Comparison of ENCODE assay signal across 8 cellular contexts in the genomic region with DNA sequence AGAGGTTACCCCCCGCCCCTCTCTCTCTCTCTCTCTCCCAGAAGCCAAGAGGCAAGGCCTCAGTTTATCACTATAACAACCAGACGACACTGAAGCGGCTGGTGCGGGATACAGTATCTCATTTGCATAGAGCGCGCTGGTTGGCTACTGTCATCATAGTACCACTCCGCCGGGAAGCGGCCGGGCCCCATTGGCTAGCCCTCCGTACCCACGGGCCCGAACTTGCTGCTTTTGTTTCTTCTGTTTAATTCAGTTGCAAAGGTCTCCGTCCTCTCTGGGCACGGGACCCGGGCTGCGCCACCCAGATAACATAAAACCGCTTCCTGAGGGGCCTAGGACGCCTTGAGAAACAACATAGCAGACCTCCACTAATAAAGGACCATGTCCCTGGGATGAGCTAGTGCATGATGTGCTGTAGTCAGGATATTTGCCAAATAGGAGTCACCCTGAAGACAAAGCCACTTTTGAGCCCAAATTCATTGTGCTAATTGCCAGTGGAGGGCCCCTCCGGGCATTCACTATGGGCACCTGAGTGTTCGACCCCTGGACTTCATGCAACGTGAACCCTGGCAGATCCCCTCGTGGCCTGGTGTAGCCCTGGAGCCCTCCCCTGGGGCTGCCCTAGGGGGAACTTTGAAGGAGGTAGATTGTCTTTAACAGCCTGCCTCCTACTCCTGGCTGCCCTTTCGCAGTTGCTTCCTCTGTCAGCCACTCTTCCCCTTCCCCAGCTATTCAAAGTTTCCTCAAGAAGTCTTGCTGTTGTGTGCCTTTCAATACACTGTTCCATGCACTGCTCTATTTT. TPM values are rescaled to one million over a fixed set of nuclear protein-coding genes. Genes with fewer than 3 reads are reported as not detected.
DNase-seq lines count a peak whose midpoint lies in the region; ATAC-seq and TF ChIP-seq lines count a peak whose summit lies in the region.

Gene PCYT1B (minus strand): TSS at position 91 of the 802 bp plus-strand sequence. CDS start 242 bp downstream, outside the sequence.

- no peaks in the 10 kb centered on the region for H3K9me3 Mint-ChIP-seq in activated naive CD8-positive, alpha-beta T cell treated with anti-CD3 and anti-CD28 coated beads for 36 hours
- H3K9me3 Mint-ChIP-seq in glutamatergic neuron (ENCODE audit: unreplicated experiment), result no peaks in the 10 kb centered on the region

- no peaks in the 10 kb centered on the region for H3K36me3 Mint-ChIP-seq in activated naive CD8-positive, alpha-beta T cell treated with anti-CD3 and anti-CD28 coated beads for 36 hours
- no peaks in the 10 kb centered on the region for H3K36me3 Mint-ChIP-seq in glutamatergic neuron (ENCODE audit: unreplicated experiment)

- TF ChIP-seq POLR2A in ovary (IDR thresholded peaks at IDR 0.05), result no peak

- TF ChIP-seq CTCF in AG09319 (IDR thresholded peaks at IDR 0.05; ENCODE audit: low read depth, low read length), result no peak
- no peak for TF ChIP-seq CTCF in SK-N-SH (IDR thresholded peaks at IDR 0.05)
- no peak for TF ChIP-seq CTCF in glutamatergic neuron (IDR thresholded peaks at IDR 0.05; ENCODE audit: partially characterized antibody, unreplicated experiment)
- no peak for TF ChIP-seq CTCF in ovary (IDR thresholded peaks at IDR 0.05)

- no peaks in the 10 kb centered on the region for H3K27me3 ChIP-seq in Karpas-422 (ENCODE audit: low read length)
- no peaks in the 10 kb centered on the region; the same call in 1 of the 2 replicates for H3K27me3 ChIP-seq in SK-N-SH (ENCODE audit: insufficient read depth)
- no peaks in the 10 kb centered on the region for H3K27me3 ChIP-seq in ovary

- H3K4me3 ChIP-seq in Karpas-422 (ENCODE audit: low read length) (peak within 1 kb of the TSS; percentile 53), SK-N-SH (ENCODE audit: low read depth in 2 of 2, low read length in 1 of 2) (peak within 1 kb of the TSS; percentile 50 to 63), ovary (peak within 1 kb of the TSS; percentile 11)

- peaks cover 21% of the 10 kb centered on the region for H3K27me3 Mint-ChIP-seq in activated naive CD8-positive, alpha-beta T cell treated with anti-CD3 and anti-CD28 coated beads for 36 hours
- no peaks in the 10 kb centered on the region for H3K27me3 Mint-ChIP-seq in glutamatergic neuron (ENCODE audit: unreplicated experiment)

- ATAC-seq in GM19452 (IDR thresholded peaks at IDR 0.05; ENCODE audit: unreplicated experiment), result peak; percentile 93

- no peak for TF ChIP-seq RAD21 in SK-N-SH (IDR thresholded peaks at IDR 0.05; ENCODE audit: low read length)

- 11% methylated on average over 24 of the region's 24 CpGs for WGBS in SK-N-SH (ENCODE audit: low lambda C conversion rate)
- 21 to 38% (median 23%) methylated on average over 24 of the region's 24 CpGs for WGBS in ovary, 3 donors

- H3K4me1 ChIP-seq in Karpas-422 (ENCODE audit: low read length) (peaks cover 14% of the 10 kb centered on the region), SK-N-SH (ENCODE audit: control insufficient read depth in 1 of 2, insufficient read depth in 2 of 2, low read depth in 1 of 2, low read length in 1 of 2) (peaks cover 0 to 8% of the 10 kb centered on the region in 2 experiments; a peak in 1 of 4 replicates), ovary (ENCODE audit: insufficient read depth) (no peaks in the 10 kb centered on the region)

- H3K27ac Mint-ChIP-seq in activated naive CD8-positive, alpha-beta T cell treated with anti-CD3 and anti-CD28 coated beads for 36 hours, result no peak within 1 kb of the TSS
- peak within 1 kb of the TSS; percentile 94 for H3K27ac Mint-ChIP-seq in glutamatergic neuron (ENCODE audit: unreplicated experiment)

- no peak for TF ChIP-seq EP300 in SK-N-SH (IDR thresholded peaks at IDR 0.05; ENCODE audit: borderline replicate concordance in 1 of 2, low read depth in 1 of 2, low read length in 1 of 2)
- TF ChIP-seq EP300 in ovary (IDR thresholded peaks at IDR 0.05), result no peak

- H3K9ac ChIP-seq in Karpas-422 (ENCODE audit: low read length) (peak within 1 kb of the TSS; percentile 56), SK-N-SH (peak within 1 kb of the TSS; percentile 47; the same call in 1 of the 2 replicates)

- intact Hi-C loops in ovary (cut with DNase I), result loop anchor here in 1 of 4 donors (5.0 kb wide), 1 partner anchor 270 kb away; no protein-coding TSS in a partner anchor

- H3K9me2 ChIP-seq in Karpas-422 (replicated peaks; ENCODE audit: insufficient read depth, low read length) (no peaks in the 10 kb centered on the region), SK-N-SH (no peaks in the 10 kb centered on the region)

- H3K4me3 Mint-ChIP-seq in activated naive CD8-positive, alpha-beta T cell treated with anti-CD3 and anti-CD28 coated beads for 36 hours, result peak within 1 kb of the TSS; percentile 76
- peak within 1 kb of the TSS; percentile 94 for H3K4me3 Mint-ChIP-seq in glutamatergic neuron (ENCODE audit: unreplicated experiment)

- H3K27ac ChIP-seq in Karpas-422 (ENCODE audit: low read length), result no peak within 1 kb of the TSS
- H3K27ac ChIP-seq in SK-N-SH (ENCODE audit: low read depth in 2 of 2, low read length in 1 of 2), result peak within 1 kb of the TSS; percentile 35 to 78; a peak in 3 of 4 replicates
- no peak within 1 kb of the TSS for H3K27ac ChIP-seq in ovary
- no peak within 1 kb of the TSS for H3K27ac ChIP-seq in temporal lobe (ENCODE audit: low read depth, low read length)

- no peaks in the 10 kb centered on the region for H3K9me3 ChIP-seq in Karpas-422 (ENCODE audit: low read length)
- H3K9me3 ChIP-seq in SK-N-SH, result no peaks in the 10 kb centered on the region
- no peaks in the 10 kb centered on the region for H3K9me3 ChIP-seq in ovary

- peak within 1 kb of the TSS; percentile 54 for H3K4me2 ChIP-seq in Karpas-422 (ENCODE audit: low read depth, low read length, poor library complexity, severe bottlenecking)
- H3K4me2 ChIP-seq in SK-N-SH, result peak within 1 kb of the TSS; percentile 69

- H2AFZ ChIP-seq in Karpas-422 (ENCODE audit: low read length), result peak within 1 kb of the TSS; percentile 82
- H2AFZ ChIP-seq in SK-N-SH (ENCODE audit: low read depth), result peak within 1 kb of the TSS; percentile 78; the same call in 1 of the 2 replicates

- POLR2A ChIA-PET in SK-N-SH (lab: Yijun Ruan, JAX), result no interaction called here

- DNase-seq in AG09319 (ENCODE audit: extremely low read depth, low read depth) (peak; percentile 11), Karpas-422 (peak; percentile 79), SK-N-SH (peak; percentile 74), glutamatergic neuron (peak; percentile 77), ovary (peak; percentile 59 to 75 (median 68))
- peak; percentile 69 for DNase-seq in activated naive CD8-positive, alpha-beta T cell treated with anti-CD3 and anti-CD28 coated beads for 36 hours

- H3K36me3 ChIP-seq in Karpas-422 (ENCODE audit: insufficient read depth, low read length), result no peaks in the 10 kb centered on the region
- H3K36me3 ChIP-seq in SK-N-SH (replicated peaks in 1 of 2; ENCODE audit: control insufficient read depth in 1 of 2, insufficient read depth in 2 of 2, low read length in 1 of 2), result no peaks in the 10 kb centered on the region
- no peaks in the 10 kb centered on the region for H3K36me3 ChIP-seq in ovary

- H3K79me2 ChIP-seq in Karpas-422 (ENCODE audit: low read length) (no peaks in the 10 kb centered on the region), SK-N-SH (ENCODE audit: insufficient read depth) (no peaks in the 10 kb centered on the region)

- H4K20me1 ChIP-seq in Karpas-422 (ENCODE audit: insufficient read depth, low read depth, low read length) (no peaks in the 10 kb centered on the region), SK-N-SH (ENCODE audit: insufficient read depth) (no peaks in the 10 kb centered on the region)

- H3F3A ChIP-seq in SK-N-SH (replicated peaks; ENCODE audit: insufficient read depth), result no peaks in the 10 kb centered on the region

- CTCF ChIA-PET in SK-N-SH (lab: Yijun Ruan, JAX), result no interaction called here

- H3K4me1 Mint-ChIP-seq in activated naive CD8-positive, alpha-beta T cell treated with anti-CD3 and anti-CD28 coated beads for 36 hours, result peaks cover 13% of the 10 kb centered on the region
- H3K4me1 Mint-ChIP-seq in glutamatergic neuron (ENCODE audit: low read depth, unreplicated experiment), result no peaks in the 10 kb centered on the region

TF ChIP-seq in SK-N-SH, 30 proteins besides CTCF, POLR2A, EP300 and RAD21:
- TF ChIP-seq RFX5 (IDR thresholded peaks at IDR 0.05; ENCODE audit: low read length), result peak; percentile 64
- TF ChIP-seq, protein P1, sequence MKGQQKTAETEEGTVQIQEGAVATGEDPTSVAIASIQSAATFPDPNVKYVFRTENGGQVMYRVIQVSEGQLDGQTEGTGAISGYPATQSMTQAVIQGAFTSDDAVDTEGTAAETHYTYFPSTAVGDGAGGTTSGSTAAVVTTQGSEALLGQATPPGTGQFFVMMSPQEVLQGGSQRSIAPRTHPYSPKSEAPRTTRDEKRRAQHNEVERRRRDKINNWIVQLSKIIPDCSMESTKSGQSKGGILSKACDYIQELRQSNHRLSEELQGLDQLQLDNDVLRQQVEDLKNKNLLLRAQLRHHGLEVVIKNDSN (IDR thresholded peaks at IDR 0.05; ENCODE audit: borderline replicate concordance, low read depth), result no peak

RNA-seq across cellular contexts. Expression of gene PCYT1B, which starts in this region (rescaled TPM):
- total RNA-seq in Karpas-422 (2014; rRNA removed; shearing (Covaris generic); ENCODE audit: low replicate concordance), result 0.04 and 0.18 TPM in 2 replicates
- polyA plus RNA-seq in SK-N-SH (2012; rRNA removed) (2.6 and 3.1 TPM in 2 replicates), ovary (1 to 10 TPM; 2.0 to 4.8 TPM)
- 2.3 and 3.2 TPM in 2 replicates for polyA plus RNA-seq in SK-N-SH (2012; cell fraction: cytosol; rRNA removed)
- 1.9 and 2.5 TPM in 2 replicates for polyA plus RNA-seq in SK-N-SH (2012; cell fraction: nucleus; rRNA removed)
- under 1 TPM; 0.49 to 0.74 TPM for total RNA-seq in activated naive CD8-positive, alpha-beta T cell treated with anti-CD3 and anti-CD28 coated beads for 36 hours
- total RNA-seq in glutamatergic neuron (ENCODE audit: unreplicated experiment) (19.5 TPM), ovary (1 to 10 TPM; 1.3 to 4.1 (median 2.4) TPM), temporal lobe (21.1 TPM)

Comparison
In these comparisons a context has a peak if more than half of its experiments do, and no peak if none do; other contexts are left out.
1. Peak in DNase-seq, H3K4me3 ChIP-seq, H3K9ac ChIP-seq and H3K4me2 ChIP-seq in Karpas-422; RNA of the gene not detected or under 1 TPM.
2. Peak in DNase-seq in activated naive CD8-positive, alpha-beta T cell treated with anti-CD3 and anti-CD28 coated beads for 36 hours; RNA of the gene not detected or under 1 TPM.
3. DNase-seq: peak in every context shown above with its lines; median percentile 79 in Karpas-422; 77 in glutamatergic neuron; 74 in SK-N-SH; 69 in activated naive CD8-positive, alpha-beta T cell treated with anti-CD3 and anti-CD28 coated beads for 36 hours; 68 in ovary; 11 in AG09319.
4. H3K27ac ChIP-seq: peak in SK-N-SH (2 of 2); none in Karpas-422 (single experiment), ovary (0 of 2) and temporal lobe (single experiment).
5. Peak in every context shown above with its lines, with median percentiles within 50 percentile points of each other: H3K4me3 ChIP-seq.